Comparison of ENCODE assay signal across 11 cellular contexts in genomic region chr17:65530985-65531507, GRCh38. TPM values are rescaled to one million over a fixed set of nuclear protein-coding genes. Genes with fewer than 3 reads are reported as not detected.
DNase-seq lines count a peak whose midpoint lies in the region; ATAC-seq and TF ChIP-seq lines count a peak whose summit lies in the region.
"Had no signal": no experiment of that assay in that cellular context is flagged by ENCODE, and none has a peak within 500 bp of the region (broad histone marks: within the 10 kb centered on the region; RNA-seq: fewer than 3 reads in every experiment).

No MANE protein-coding gene starts in this region.

- peaks cover 14% of the 10 kb centered on the region for H3K4me1 Mint-ChIP-seq in activated CD4-positive, alpha-beta T cell treated with anti-CD3 and anti-CD28 coated beads for 36 hours
- H3K4me1 Mint-ChIP-seq: naive B cell had no signal

- H3K27me3 ChIP-seq in BLaER1 treated with 17β-estradiol and CSF1 and Interleukin-3, amounts not matched to agents 10 nM and 100 nM, result no peaks in the 10 kb centered on the region
- H3K27me3 ChIP-seq in cardiac muscle cell (no peaks in the 10 kb centered on the region), parathyroid adenoma (ENCODE audit: control insufficient read depth, insufficient read depth, low read length) (no peaks in the 10 kb centered on the region)

- H3K36me3 ChIP-seq in BLaER1 treated with 17β-estradiol and CSF1 and Interleukin-3, amounts not matched to agents 10 nM and 100 nM, result peaks cover 0 to 27% (median 7%) of the 10 kb centered on the region in 11 experiments; a peak in 11 of 22 replicates
- H3K36me3 ChIP-seq in cardiac muscle cell (peaks cover 40% of the 10 kb centered on the region), parathyroid adenoma (ENCODE audit: control insufficient read depth, insufficient read depth, low read length) (no peaks in the 10 kb centered on the region)

- intact Hi-C loops in activated CD4-positive, alpha-beta T cell treated with anti-CD3 and anti-CD28 coated beads for 36 hours (cut with DNase I, micrococcal nuclease), result no loop called here

- H3K9me3 ChIP-seq in BLaER1 treated with 17β-estradiol and CSF1 and Interleukin-3, amounts not matched to agents 10 nM and 100 nM (replicated peaks in 1 of 11), result no peaks in the 10 kb centered on the region
- no peaks in the 10 kb centered on the region for H3K9me3 ChIP-seq in cardiac muscle cell (ENCODE audit: low read depth)
- H3K9me3 ChIP-seq in parathyroid adenoma (ENCODE audit: control insufficient read depth, low read length), result no peaks in the 10 kb centered on the region

- POLR2A ChIA-PET in activated CD4-positive, alpha-beta T cell treated with anti-CD3 and anti-CD28 coated beads for 36 hours (lab: Charles Lee), result interaction anchor here (0.5 to 1.2 kb wide), 2 partner anchors 8 to 13 kb away, joined by 3 read pairs; no protein-coding TSS in a partner anchor

- peaks cover 31% of the 10 kb centered on the region for H3K36me3 Mint-ChIP-seq in activated CD4-positive, alpha-beta T cell treated with anti-CD3 and anti-CD28 coated beads for 36 hours (ENCODE audit: low read depth)
- H3K36me3 Mint-ChIP-seq: naive B cell had no signal

- no peak for ATAC-seq in GM21367 (IDR thresholded peaks at IDR 0.05; ENCODE audit: unreplicated experiment)
- ATAC-seq in HG02763 (IDR thresholded peaks at IDR 0.05; ENCODE audit: unreplicated experiment), result no peak
- ATAC-seq in activated CD4-positive, alpha-beta T cell treated with anti-CD3 and anti-CD28 coated beads for 36 hours, result no peak
- ATAC-seq: activated CD4-positive, CD25-positive, alpha-beta regulatory T cell treated with anti-CD3 and anti-CD28 coated beads, Interleukin-2, amount 50 U/mL, for 24 hours had no signal

- no peak overlapping the region for H3K4me3 Mint-ChIP-seq in activated CD4-positive, alpha-beta T cell treated with anti-CD3 and anti-CD28 coated beads for 36 hours
- H3K4me3 Mint-ChIP-seq: dendritic cell treated with granulocyte-macrophage colony-stimulating factor and Interleukin-4, amounts not matched to agents 40 ng/mL and 50 ng/mL, for 4 days; naive B cell had no signal

- peaks cover 16 to 39% (median 34%) of the 10 kb centered on the region in 10 experiments; a peak in 19 of 20 replicates for H3K4me1 ChIP-seq in BLaER1 treated with 17β-estradiol and CSF1 and Interleukin-3, amounts not matched to agents 10 nM and 100 nM
- peaks cover 27% of the 10 kb centered on the region for H3K4me1 ChIP-seq in cardiac muscle cell (ENCODE audit: low read depth)
- peaks cover 20% of the 10 kb centered on the region for H3K4me1 ChIP-seq in parathyroid adenoma

- H3K4me3 ChIP-seq in BLaER1 treated with 17β-estradiol and CSF1 and Interleukin-3, amounts not matched to agents 10 nM and 100 nM, result peak overlapping the region in 2 of 10 experiments; percentile 3 to 38; a peak in 3 of 20 replicates
- H3K4me3 ChIP-seq in WI38 (ENCODE audit: low read depth, low read length) (peak overlapping the region; percentile 13), cardiac muscle cell (no peak overlapping the region), parathyroid adenoma (ENCODE audit: low read depth, low read length) (no peak overlapping the region)

- CTCF ChIA-PET in activated CD4-positive, alpha-beta T cell treated with anti-CD3 and anti-CD28 coated beads for 36 hours (lab: Charles Lee), result interaction anchor here (0.6 to 0.7 kb wide), 2 partner anchors 8 to 41 kb away, joined by 3 to 4 read pairs; no protein-coding TSS in a partner anchor

- no peak overlapping the region for H3K27ac Mint-ChIP-seq in activated CD4-positive, alpha-beta T cell treated with anti-CD3 and anti-CD28 coated beads for 36 hours
- H3K27ac Mint-ChIP-seq: dendritic cell treated with granulocyte-macrophage colony-stimulating factor and Interleukin-4, amounts not matched to agents 40 ng/mL and 50 ng/mL, for 4 days had no signal

- H3K27ac ChIP-seq in BLaER1 treated with 17β-estradiol and CSF1 and Interleukin-3, amounts not matched to agents 10 nM and 100 nM, result peak overlapping the region in 5 of 11 experiments; percentile 7 to 72 (median 67); a peak in 10 of 22 replicates
- peak overlapping the region; percentile 88 for H3K27ac ChIP-seq in cardiac muscle cell
- H3K27ac ChIP-seq in parathyroid adenoma, result peak overlapping the region; percentile 12

- no peaks in the 10 kb centered on the region for H3K9me3 Mint-ChIP-seq in activated CD4-positive, alpha-beta T cell treated with anti-CD3 and anti-CD28 coated beads for 36 hours (ENCODE audit: low read depth)
- H3K9me3 Mint-ChIP-seq: dendritic cell treated with granulocyte-macrophage colony-stimulating factor and Interleukin-4, amounts not matched to agents 40 ng/mL and 50 ng/mL, for 4 days; naive B cell had no signal

- H3K9ac ChIP-seq in BLaER1 treated with 17β-estradiol and CSF1 and Interleukin-3, amounts not matched to agents 10 nM and 100 nM, result peak overlapping the region in 7 of 11 experiments; percentile 11 to 65 (median 59); a peak in 12 of 22 replicates
- H3K9ac ChIP-seq in parathyroid adenoma, result no peak overlapping the region

- TF ChIP-seq CTCF in WI38 (IDR thresholded peaks at IDR 0.05; ENCODE audit: low read depth, low read length) (no peak), cardiac muscle cell (IDR thresholded peaks at IDR 0.05; ENCODE audit: low read depth, low read length) (no peak), parathyroid adenoma (IDR thresholded peaks at IDR 0.05) (no peak)

- H4K20me1 ChIP-seq in BLaER1 treated with 17β-estradiol and CSF1 and Interleukin-3, amounts not matched to agents 10 nM and 100 nM, result no peaks in the 10 kb centered on the region

- DNase-seq in cardiac muscle cell (ENCODE audit: low read depth in 1 of 2, low spot score in 1 of 2), result peak; percentile 48 to 98
- DNase-seq in GDM1 (lab: John Stamatoyannopoulos, UW), result no peak
- DNase-seq in activated CD4-positive, alpha-beta T cell treated with anti-CD3 and anti-CD28 coated beads for 36 hours, result no peak
- DNase-seq: naive B cell had no signal

- H3K4me2 ChIP-seq in BLaER1 treated with 17β-estradiol and CSF1 and Interleukin-3, amounts not matched to agents 10 nM and 100 nM, result peak overlapping the region; percentile 18 to 92 (median 83)
- peak overlapping the region; percentile 30 for H3K4me2 ChIP-seq in parathyroid adenoma (ENCODE audit: low read length)

- H3K27me3 Mint-ChIP-seq in activated CD4-positive, alpha-beta T cell treated with anti-CD3 and anti-CD28 coated beads for 36 hours, result no peaks in the 10 kb centered on the region
- H3K27me3 Mint-ChIP-seq: dendritic cell treated with granulocyte-macrophage colony-stimulating factor and Interleukin-4, amounts not matched to agents 40 ng/mL and 50 ng/mL, for 4 days; naive B cell had no signal

- H3K79me2 ChIP-seq in parathyroid adenoma, result no peaks in the 10 kb centered on the region

- peak overlapping the region; percentile 34 for H2AFZ ChIP-seq in parathyroid adenoma

RNA-seq across cellular contexts. Expression of gene AXIN2, which starts 30.4 kb away (rescaled TPM):
- total RNA-seq in cardiac muscle cell, result 35.4 and 51.1 TPM in 2 replicates
- polyA plus RNA-seq in cardiac muscle cell, result 15.0 and 22.3 TPM in 2 replicates
- total RNA-seq in activated CD4-positive, alpha-beta T cell treated with anti-CD3 and anti-CD28 coated beads for 36 hours, result 1 to 10 TPM; 2.6 to 3.0 TPM

Comparison
In these comparisons a context has a peak if more than half of its experiments do, and no peak if none do; other contexts are left out.
1. DNase-seq: peak in cardiac muscle cell (2 of 2); none in GDM1 (single experiment) and activated CD4-positive, alpha-beta T cell treated with anti-CD3 and anti-CD28 coated beads for 36 hours (single experiment).